21 cellular contexts compared by ENCODE assay signal in genomic region chr11:31902706-31903105, GRCh38.
DNase-seq lines count a peak whose midpoint lies in the region; ATAC-seq and TF ChIP-seq lines count a peak whose summit lies in the region.
"Had no signal": no experiment of that assay in that cellular context is flagged by ENCODE, and none has a peak within 500 bp of the region (broad histone marks: within the 10 kb centered on the region; RNA-seq: fewer than 3 reads in every experiment).

No MANE protein-coding gene starts in this region.

- H3K27ac ChIP-seq in H9 (ENCODE audit: insufficient read length, low read depth, low read length) (no peak overlapping the region), heart left ventricle (peak overlapping the region in 11 of 12 donors; percentile 28 to 93 (median 82)), right atrium auricular region (peak overlapping the region; percentile 57 to 79), upper lobe of right lung (no peak overlapping the region)
- H3K27ac ChIP-seq: GM23248 had no signal

- H3K23ac ChIP-seq in H9 (ENCODE audit: insufficient read length, low read depth, low read length) = no peak overlapping the region

- no peak overlapping the region for H2AFZ ChIP-seq in H9 (ENCODE audit: low read length)
- H2AFZ ChIP-seq: GM23248 had no signal

- no peak overlapping the region for H2BK120ac ChIP-seq in H9 (ENCODE audit: low read depth, low read length, poor library complexity, severe bottlenecking)

- no peak overlapping the region for H2BK15ac ChIP-seq in H9 (ENCODE audit: low read depth, low read length)

- WGBS in H9 (ENCODE audit: extremely low coverage, insufficient read length, low lambda C conversion rate) = no CpG with 5 or more reads among the region's 5 CpGs
- 57 to 75% (median 64%) methylated on average over 5 of the region's 5 CpGs for WGBS in heart left ventricle, 4 donors

- H3K23me2 ChIP-seq in H9 (ENCODE audit: insufficient read length, low read depth, low read length, poor library complexity, severe bottlenecking) = no peaks in the 10 kb centered on the region

- H3K79me2 ChIP-seq in H9 (ENCODE audit: insufficient read depth, low read length) = no peaks in the 10 kb centered on the region

- no peak overlapping the region for H3K27ac Mint-ChIP-seq in H9
- H3K27ac Mint-ChIP-seq: CD4-positive, CD25-positive, alpha-beta regulatory T cell; CD8-positive, alpha-beta memory T cell; HFFc6; IgD-negative memory B cell had no signal

- H3K56ac ChIP-seq in H9 (ENCODE audit: insufficient read length, low read depth, low read length) = no peak overlapping the region

- H3K4me3 Mint-ChIP-seq in H9 = no peak overlapping the region
- H3K4me3 Mint-ChIP-seq: CD4-positive, CD25-positive, alpha-beta regulatory T cell; CD8-positive, alpha-beta memory T cell; HFFc6; IgD-negative memory B cell had no signal

- no peak overlapping the region for H3T11ph ChIP-seq in H9 (ENCODE audit: low read length)

- no peak overlapping the region for H2BK5ac ChIP-seq in H9 (ENCODE audit: insufficient read length, low read length)

- peaks cover 4 to 5% of the 10 kb centered on the region in 2 experiments; a peak in 1 of 4 replicates for H3K4me1 Mint-ChIP-seq in H9
- H3K4me1 Mint-ChIP-seq: CD4-positive, CD25-positive, alpha-beta regulatory T cell; CD8-positive, alpha-beta memory T cell; IgD-negative memory B cell had no signal

- H4K8ac ChIP-seq in H9 (replicated peaks; ENCODE audit: insufficient read length, low read depth, low read length) = no peak overlapping the region

- no peaks in the 10 kb centered on the region for H3K79me1 ChIP-seq in H9 (ENCODE audit: insufficient read depth, low read depth, low read length, poor library complexity, severe bottlenecking)

- H2AK5ac ChIP-seq in H9 (ENCODE audit: insufficient read length, low read length) = no peak overlapping the region

- TF ChIP-seq CTCF in H9 (conservative IDR thresholded peaks at IDR 0.05) = no peak
- no peak for TF ChIP-seq CTCF in heart left ventricle (IDR thresholded peaks at IDR 0.05)
- no peak for TF ChIP-seq CTCF in right atrium auricular region (IDR thresholded peaks at IDR 0.05)
- TF ChIP-seq CTCF in upper lobe of right lung (IDR thresholded peaks at IDR 0.05) = no peak

- H3K9me3 ChIP-seq in H9 (ENCODE audit: control insufficient read depth, low read depth, low read length) (no peaks in the 10 kb centered on the region), heart left ventricle (no peaks in the 10 kb centered on the region), right atrium auricular region (no peaks in the 10 kb centered on the region), upper lobe of right lung (no peaks in the 10 kb centered on the region)
- H3K9me3 ChIP-seq: BE2C had no signal

- no peak overlapping the region for H3K4me2 ChIP-seq in H9 (ENCODE audit: insufficient read depth, insufficient read length, low read length)

- H3K4ac ChIP-seq in H9 (ENCODE audit: low read depth, low read length) = no peak overlapping the region

- no peaks in the 10 kb centered on the region for H3K36me3 ChIP-seq in heart left ventricle
- H3K36me3 ChIP-seq in right atrium auricular region = no peaks in the 10 kb centered on the region
- no peaks in the 10 kb centered on the region for H3K36me3 ChIP-seq in upper lobe of right lung
- H3K36me3 ChIP-seq: BE2C had no signal

- H4K91ac ChIP-seq in H9 (ENCODE audit: insufficient read length, low read depth, low read length) = no peak overlapping the region

- H2BK20ac ChIP-seq in H9 (ENCODE audit: low read depth, low read length, poor library complexity, severe bottlenecking) = no peak overlapping the region

- peaks cover 2% of the 10 kb centered on the region; the same call in 1 of the 2 replicates for H3K27me3 Mint-ChIP-seq in H9 (ENCODE audit: low read depth)

- TF ChIP-seq POLR2A in heart left ventricle (IDR thresholded peaks at IDR 0.05) = no peak

- H4K20me1 ChIP-seq in H9 (ENCODE audit: control insufficient read depth, insufficient read depth, insufficient read length) = no peaks in the 10 kb centered on the region

- peaks cover 0 to 4% of the 10 kb centered on the region in 2 experiments for H3K9me3 Mint-ChIP-seq in H9
- H3K9me3 Mint-ChIP-seq: HFFc6 had no signal

- H3K9ac ChIP-seq in H9 (ENCODE audit: extremely low read depth, insufficient read length, low read length) = no peak overlapping the region
- H3K9ac ChIP-seq: GM23248 had no signal

- ATAC-seq in heart left ventricle (peak in 2 of 4 donors; percentile 48 to 54), upper lobe of right lung (peak; percentile 14), GM21619 (IDR thresholded peaks at IDR 0.05; ENCODE audit: unreplicated experiment) (no peak)
- ATAC-seq: GM12878, HCT116 had no signal

- H3K4me1 ChIP-seq in H9 (ENCODE audit: insufficient read depth, low read length) (peaks cover 2% of the 10 kb centered on the region; the same call in 1 of the 2 replicates), heart left ventricle (peaks cover 0 to 12% (median 0%) of the 10 kb centered on the region in 12 donors), right atrium auricular region (peaks cover 0 to 8% of the 10 kb centered on the region in 2 donors), upper lobe of right lung (no peaks in the 10 kb centered on the region)
- H3K4me1 ChIP-seq: BE2C had no signal

- H4K5ac ChIP-seq in H9 (ENCODE audit: insufficient read length, low read depth, low read length) = no peak overlapping the region

- no peak overlapping the region for H2BK12ac ChIP-seq in H9 (ENCODE audit: insufficient read length, low read depth, low read length)

- H3K14ac ChIP-seq in H9 (ENCODE audit: insufficient read depth, low read length) = 0 out of 2 replicates have a peak overlapping the region, but pooled peaks have one; percentile 7

- H3K18ac ChIP-seq in H9 (ENCODE audit: insufficient read length, low read depth, low read length) = no peak overlapping the region

- intact Hi-C loops in heart left ventricle (cut with DNase I) (loop anchor here in 1 of 10 donors (1.0 kb wide), 1 partner anchor 38 kb away; no protein-coding TSS in a partner anchor), upper lobe of right lung (cut with DNase I) (no loop called here)

- H3K27me3 ChIP-seq in H9 (ENCODE audit: insufficient read depth, low read length) (no peaks in the 10 kb centered on the region), heart left ventricle (no peaks in the 10 kb centered on the region), right atrium auricular region (no peaks in the 10 kb centered on the region), upper lobe of right lung (peaks cover 9% of the 10 kb centered on the region)
- H3K27me3 ChIP-seq: BE2C had no signal

- H3K36me3 Mint-ChIP-seq in H9 (ENCODE audit: insufficient read depth in 1 of 3, low read depth in 3 of 3) = peaks cover 0 to 1% (median 0%) of the 10 kb centered on the region in 3 experiments; a peak in 1 of 7 replicates
- H3K36me3 Mint-ChIP-seq: CD4-positive, CD25-positive, alpha-beta regulatory T cell; CD8-positive, alpha-beta memory T cell; IgD-negative memory B cell had no signal

- H3K4me3 ChIP-seq in heart left ventricle (no peak overlapping the region), right atrium auricular region (no peak overlapping the region), upper lobe of right lung (no peak overlapping the region)
- H3K4me3 ChIP-seq: GM12878, GM23248 had no signal

- DNase-seq in H9 (no peak), heart left ventricle (no peak), right atrium auricular region (ENCODE audit: low spot score) (no peak), upper lobe of right lung (no peak), T-helper 1 cell (no peak)
- DNase-seq: ACHN; BE2C; C1 segment of cervical spinal cord; CD4-positive, CD25-positive, alpha-beta regulatory T cell; CD8-positive, alpha-beta memory T cell; COR-L47; DMS 273 treated with DMSO at 0.1 percent for 48 hours; DMS53; DND-41; EL; GM23248; HFFc6 had no signal

Comparison
In these comparisons a context has a peak if more than half of its experiments do, and no peak if none do; other contexts are left out.
1. H3K27ac ChIP-seq: peak in heart left ventricle (11 of 12) and right atrium auricular region (2 of 2); none in H9 (single experiment) and upper lobe of right lung (single experiment).